ENCODE assay signal across 25 cellular contexts in the genomic region with DNA sequence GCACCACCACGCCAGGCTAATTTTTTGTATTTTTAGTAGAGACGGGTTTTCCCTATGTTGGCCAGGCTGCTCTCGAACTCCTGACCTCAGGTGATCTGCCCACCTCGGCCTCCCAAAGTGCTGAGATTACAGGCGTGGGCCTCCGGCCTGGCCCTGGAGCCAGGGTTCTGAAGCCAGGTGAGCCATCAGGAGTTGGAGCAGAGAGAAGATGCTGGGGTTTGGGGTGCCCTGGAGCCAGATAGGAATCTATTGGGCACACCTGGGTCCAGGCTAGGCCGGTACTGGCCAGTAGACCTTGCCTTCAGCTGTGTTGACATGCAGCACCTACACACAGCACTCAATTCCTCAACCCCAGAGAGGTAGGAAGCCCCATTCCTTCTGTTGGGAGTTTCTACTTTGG. TPM values are rescaled to one million over a fixed set of nuclear protein-coding genes. Genes with fewer than 3 reads are reported as not detected.
A peak's percentile ranks its signal among the peaks of the same experiment; 100 is the strongest.
DNase-seq lines count a peak whose midpoint lies in the region; ATAC-seq, FAIRE-seq and TF ChIP-seq lines count a peak whose summit lies in the region.
"Had no signal": no experiment of that assay in that cellular context is flagged by ENCODE, and none has a peak within 500 bp of the region (broad histone marks: within the 10 kb centered on the region; RNA-seq: fewer than 3 reads in every experiment).

No MANE protein-coding gene starts in this region.

- H3K4me2 ChIP-seq in BLaER1 treated with 17β-estradiol and CSF1 and Interleukin-3, amounts not matched to agents 10 nM and 100 nM: peak overlapping the region in 6 of 11 experiments; percentile 83 to 99 (median 94); a peak in 11 of 22 replicates
- H3K4me2 ChIP-seq in osteoblast (ENCODE audit: insufficient read depth, low read length): no peak overlapping the region
- H3K4me2 ChIP-seq: BLaER1 had no signal

- ATAC-seq in T-helper 17 cell: no peak

- no peak overlapping the region for H2AFZ ChIP-seq in osteoblast (ENCODE audit: low read length)

- no peaks in the 10 kb centered on the region for H3K79me2 ChIP-seq in osteoblast (ENCODE audit: insufficient read depth, low read length)

- H4K20me1 ChIP-seq in BLaER1 treated with 17β-estradiol and CSF1 and Interleukin-3, amounts not matched to agents 10 nM and 100 nM: no peaks in the 10 kb centered on the region
- H4K20me1 ChIP-seq in osteoblast (ENCODE audit: insufficient read depth, low read length): no peaks in the 10 kb centered on the region

- POLR2A ChIA-PET in activated CD4-positive, alpha-beta memory T cell treated with anti-CD3 and anti-CD28 coated beads, Interleukin-2, amount 10 ng/mL, durations not matched to agents 7 days and 5 days (lab: Charles Lee): no interaction called here
- POLR2A ChIA-PET in activated CD4-positive, alpha-beta memory T cell treated with anti-CD3 and anti-CD28 coated beads for 36 hours (lab: Charles Lee): no interaction called here

- TF ChIP-seq CTCF in osteoblast (IDR thresholded peaks at IDR 0.05; ENCODE audit: extremely low read depth, low read depth, low read length) (no peak), GM13977 (IDR thresholded peaks at IDR 0.05; ENCODE audit: extremely low read depth, insufficient read depth, missing control alignments) (no peak)

- no peaks in the 10 kb centered on the region for H3K9me3 ChIP-seq in BLaER1 treated with 17β-estradiol and CSF1 and Interleukin-3, amounts not matched to agents 10 nM and 100 nM (replicated peaks in 1 of 11)
- H3K9me3 ChIP-seq in T-helper 17 cell (ENCODE audit: control insufficient read depth, low read length, poor library complexity, severe bottlenecking): no peaks in the 10 kb centered on the region
- H3K9me3 ChIP-seq in osteoblast (ENCODE audit: low read depth, low read length): no peaks in the 10 kb centered on the region
- H3K9me3 ChIP-seq: BLaER1, HAP-1 had no signal

- H3K4me3 ChIP-seq in BLaER1 treated with 17β-estradiol and CSF1 and Interleukin-3, amounts not matched to agents 10 nM and 100 nM: no peak overlapping the region
- H3K4me3 ChIP-seq in osteoblast (ENCODE audit: insufficient read depth, low read length): no peak overlapping the region
- H3K4me3 ChIP-seq: BLaER1, HAP-1 had no signal

- in situ Hi-C loops in GM13977 (cut with MboI; ENCODE audit: low pct_unique_long_range_greater_than_20kb, low sequenced_read_pairs, unreplicated experiment): no loop called here

- H3K27me3 Mint-ChIP-seq in activated CD4-positive, alpha-beta memory T cell treated with anti-CD3 and anti-CD28 coated beads, Interleukin-2, amount 10 ng/mL, durations not matched to agents 7 days and 5 days: peaks cover 9% of the 10 kb centered on the region
- no peaks in the 10 kb centered on the region for H3K27me3 Mint-ChIP-seq in activated CD4-positive, alpha-beta memory T cell treated with anti-CD3 and anti-CD28 coated beads for 36 hours
- no peaks in the 10 kb centered on the region for H3K27me3 Mint-ChIP-seq in T-helper 17 cell
- H3K27me3 Mint-ChIP-seq: CD4-positive, alpha-beta T cell had no signal

- no peak for DNase-seq in activated CD4-positive, alpha-beta memory T cell treated with anti-CD3 and anti-CD28 coated beads, Interleukin-2, amount 10 ng/mL, durations not matched to agents 7 days and 5 days
- no peak for DNase-seq in activated CD4-positive, alpha-beta memory T cell treated with anti-CD3 and anti-CD28 coated beads for 36 hours
- no peak for DNase-seq in T-helper 17 cell
- DNase-seq in osteoblast (ENCODE audit: insufficient read length, low spot score, missing footprints): peak; percentile 6
- DNase-seq in GM13977 (ENCODE audit: low spot score): no peak
- no peak for DNase-seq in urothelium cell line (ENCODE audit: low spot score)
- DNase-seq: Calu3; CD4-positive, alpha-beta T cell; COR-L47; DMS53; DMS79 treated with DMSO at 0.1 percent for 48 hours; GF-D8; GOT3; HFFc6 had no signal

- no peaks in the 10 kb centered on the region for H3K9me3 Mint-ChIP-seq in activated CD4-positive, alpha-beta memory T cell treated with anti-CD3 and anti-CD28 coated beads, Interleukin-2, amount 10 ng/mL, durations not matched to agents 7 days and 5 days
- no peaks in the 10 kb centered on the region for H3K9me3 Mint-ChIP-seq in activated CD4-positive, alpha-beta memory T cell treated with anti-CD3 and anti-CD28 coated beads for 36 hours
- H3K9me3 Mint-ChIP-seq: CD14-positive monocyte; CD4-positive, alpha-beta T cell; HFFc6 had no signal

- no peak for FAIRE-seq in urothelium cell line (lab: Jason Lieb, UNC)
- FAIRE-seq: A204.1, GM12891, H54 had no signal

- H3K27me3 ChIP-seq in BLaER1 treated with 17β-estradiol and CSF1 and Interleukin-3, amounts not matched to agents 10 nM and 100 nM: peaks cover 4 to 41% (median 28%) of the 10 kb centered on the region in 11 experiments; a peak in 20 of 22 replicates
- H3K27me3 ChIP-seq in osteoblast (ENCODE audit: insufficient read depth, low read length): no peaks in the 10 kb centered on the region

- H3K27ac Mint-ChIP-seq in activated CD4-positive, alpha-beta memory T cell treated with anti-CD3 and anti-CD28 coated beads, Interleukin-2, amount 10 ng/mL, durations not matched to agents 7 days and 5 days: peak overlapping the region; percentile 68
- no peak overlapping the region for H3K27ac Mint-ChIP-seq in activated CD4-positive, alpha-beta memory T cell treated with anti-CD3 and anti-CD28 coated beads for 36 hours
- H3K27ac Mint-ChIP-seq in T-helper 17 cell: peak overlapping the region; percentile 21
- H3K27ac Mint-ChIP-seq: B cell; CD4-positive, alpha-beta T cell; HFFc6 had no signal

- peaks cover 40 to 82% (median 69%) of the 10 kb centered on the region in 10 experiments for H3K4me1 ChIP-seq in BLaER1 treated with 17β-estradiol and CSF1 and Interleukin-3, amounts not matched to agents 10 nM and 100 nM
- no peaks in the 10 kb centered on the region for H3K4me1 ChIP-seq in osteoblast (ENCODE audit: insufficient read depth, low read length)

- no peak overlapping the region for H3K4me3 Mint-ChIP-seq in activated CD4-positive, alpha-beta memory T cell treated with anti-CD3 and anti-CD28 coated beads, Interleukin-2, amount 10 ng/mL, durations not matched to agents 7 days and 5 days
- H3K4me3 Mint-ChIP-seq in activated CD4-positive, alpha-beta memory T cell treated with anti-CD3 and anti-CD28 coated beads for 36 hours: no peak overlapping the region
- H3K4me3 Mint-ChIP-seq in T-helper 17 cell: no peak overlapping the region
- H3K4me3 Mint-ChIP-seq: B cell; CD14-positive monocyte; CD4-positive, alpha-beta T cell; HFFc6 had no signal

- CTCF ChIA-PET in activated CD4-positive, alpha-beta memory T cell treated with anti-CD3 and anti-CD28 coated beads, Interleukin-2, amount 10 ng/mL, durations not matched to agents 7 days and 5 days (lab: Charles Lee): interaction anchor here (0.7 to 11.8 kb wide), 5 partner anchors 11 to 146 kb away, joined by 3 to 128 read pairs (median 3); partner anchors contain the start of gene GPR142
- CTCF ChIA-PET in activated CD4-positive, alpha-beta memory T cell treated with anti-CD3 and anti-CD28 coated beads for 36 hours (lab: Charles Lee): interaction anchor here (1.1 kb wide), 1 partner anchor 33 kb away, joined by 5 read pairs; no protein-coding TSS in a partner anchor

- intact Hi-C loops in activated CD4-positive, alpha-beta memory T cell treated with anti-CD3 and anti-CD28 coated beads for 36 hours (cut with micrococcal nuclease): no loop called here

- H3K9ac ChIP-seq in BLaER1 treated with 17β-estradiol and CSF1 and Interleukin-3, amounts not matched to agents 10 nM and 100 nM: 0 out of 22 replicates have a peak overlapping the region, but pooled peaks of 1 of the 11 experiments have one; percentile 21
- H3K9ac ChIP-seq: BLaER1 had no signal

- peaks cover 32% of the 10 kb centered on the region for H3K4me1 Mint-ChIP-seq in activated CD4-positive, alpha-beta memory T cell treated with anti-CD3 and anti-CD28 coated beads, Interleukin-2, amount 10 ng/mL, durations not matched to agents 7 days and 5 days
- H3K4me1 Mint-ChIP-seq in activated CD4-positive, alpha-beta memory T cell treated with anti-CD3 and anti-CD28 coated beads for 36 hours (ENCODE audit: low read depth): peaks cover 34% of the 10 kb centered on the region
- H3K4me1 Mint-ChIP-seq in T-helper 17 cell: peaks cover 35% of the 10 kb centered on the region

- no peaks in the 10 kb centered on the region for H3K36me3 ChIP-seq in BLaER1 treated with 17β-estradiol and CSF1 and Interleukin-3, amounts not matched to agents 10 nM and 100 nM
- H3K36me3 ChIP-seq in osteoblast (ENCODE audit: insufficient read depth, low read length): no peaks in the 10 kb centered on the region
- H3K36me3 ChIP-seq: BLaER1, HAP-1 had no signal

- H3K36me3 Mint-ChIP-seq in activated CD4-positive, alpha-beta memory T cell treated with anti-CD3 and anti-CD28 coated beads, Interleukin-2, amount 10 ng/mL, durations not matched to agents 7 days and 5 days (ENCODE audit: low read depth): no peaks in the 10 kb centered on the region
- H3K36me3 Mint-ChIP-seq in activated CD4-positive, alpha-beta memory T cell treated with anti-CD3 and anti-CD28 coated beads for 36 hours: no peaks in the 10 kb centered on the region
- no peaks in the 10 kb centered on the region for H3K36me3 Mint-ChIP-seq in T-helper 17 cell (ENCODE audit: low read depth)
- H3K36me3 Mint-ChIP-seq: CD14-positive monocyte had no signal

- 0 out of 22 replicates have a peak overlapping the region, but pooled peaks of 2 of the 11 experiments have one; percentile 3 to 40 for H3K27ac ChIP-seq in BLaER1 treated with 17β-estradiol and CSF1 and Interleukin-3, amounts not matched to agents 10 nM and 100 nM
- H3K27ac ChIP-seq in osteoblast (ENCODE audit: low read depth, low read length): no peak overlapping the region
- H3K27ac ChIP-seq: 22Rv1, BLaER1 had no signal

RNA-seq across cellular contexts. Expression of gene CD300A, which starts 5.4 kb away (rescaled TPM):
- 10 to 100 TPM; 69.5 to 74.2 TPM for total RNA-seq in activated CD4-positive, alpha-beta memory T cell treated with anti-CD3 and anti-CD28 coated beads, Interleukin-2, amount 10 ng/mL, durations not matched to agents 7 days and 5 days
- total RNA-seq in activated CD4-positive, alpha-beta memory T cell treated with anti-CD3 and anti-CD28 coated beads for 36 hours: 10 to 100 TPM; 11.3 to 12.3 TPM
- total RNA-seq in T-helper 17 cell: 1 to 10 TPM; 2.4 to 9.6 TPM
- not detected in 2 replicates for total RNA-seq in osteoblast
- total RNA-seq: Daoy, G401, HFFc6 had no signal

RNA-seq across cellular contexts. Expression of gene GPRC5C, which starts 29.1 kb away (rescaled TPM):
- total RNA-seq in activated CD4-positive, alpha-beta memory T cell treated with anti-CD3 and anti-CD28 coated beads, Interleukin-2, amount 10 ng/mL, durations not matched to agents 7 days and 5 days: 1 to 10 TPM in 1 of 2 experiments, under 1 TPM in 1; 0.68 to 1.2 TPM
- total RNA-seq in activated CD4-positive, alpha-beta memory T cell treated with anti-CD3 and anti-CD28 coated beads for 36 hours: under 1 TPM; 0.40 to 0.41 TPM
- total RNA-seq in T-helper 17 cell: under 1 TPM in 1 of 2 donors, not detected in 1; 0.18 TPM
- 2.9 and 6.8 TPM in 2 replicates for total RNA-seq in osteoblast
- total RNA-seq: CD4-positive, alpha-beta T cell; HFFc6 had no signal

Comparison
In these comparisons a context has a peak if more than half of its experiments do, and no peak if none do; other contexts are left out.
1. RNA of gene CD300A, which starts 5.4 kb away (total RNA-seq): 69.5 to 74.2 TPM in activated CD4-positive, alpha-beta memory T cell treated with anti-CD3 and anti-CD28 coated beads, Interleukin-2, amount 10 ng/mL, durations not matched to agents 7 days and 5 days; 11.3 to 12.3 TPM in activated CD4-positive, alpha-beta memory T cell treated with anti-CD3 and anti-CD28 coated beads for 36 hours, 2.4 to 9.6 TPM in T-helper 17 cell and not detected in osteoblast; every median in the first group is over 4 times any median in the second.